Comparison of ENCODE assay signal across 14 cellular contexts in the genomic region with DNA sequence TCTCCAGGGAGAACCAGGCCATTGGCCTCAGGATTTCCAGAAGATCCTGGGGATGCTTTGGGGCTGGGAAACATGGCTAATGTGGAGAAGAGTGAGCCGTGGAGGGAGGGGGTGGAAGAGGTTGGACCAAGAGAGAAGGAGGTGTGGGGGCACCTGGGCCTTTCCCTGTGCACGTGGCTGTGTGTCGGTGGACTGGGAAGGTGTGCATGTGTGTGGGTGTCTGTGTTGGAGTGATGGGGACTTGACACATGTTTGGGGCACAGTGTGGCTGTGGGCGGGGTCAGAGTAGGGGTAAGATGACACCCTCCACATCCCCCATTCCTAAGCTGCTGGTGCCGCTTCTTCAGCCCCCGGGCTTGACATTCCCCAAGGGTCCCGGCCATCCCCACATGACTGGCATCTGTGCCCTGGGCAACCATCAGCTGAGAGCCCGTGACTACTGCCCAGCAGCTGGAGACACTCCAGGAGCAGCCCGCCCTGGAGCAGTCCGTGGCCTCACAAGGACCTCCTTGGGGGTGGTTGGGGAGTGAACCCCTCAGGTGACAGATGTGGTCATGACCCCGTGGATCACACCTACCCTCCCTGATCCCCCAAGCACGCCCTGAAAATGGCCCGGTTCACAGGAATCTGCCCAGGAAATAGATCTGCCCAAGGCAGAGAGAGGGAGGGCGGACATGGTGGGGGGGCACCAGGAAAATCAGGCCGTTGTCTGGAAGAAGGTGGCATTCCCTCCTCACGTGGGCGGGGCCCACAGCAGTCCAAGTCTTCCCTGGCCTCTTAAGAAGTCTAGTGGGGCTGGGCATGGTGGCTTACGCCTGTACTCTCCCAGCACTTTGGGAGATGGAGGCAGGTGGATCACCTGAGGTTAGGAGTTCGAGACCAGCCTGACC. TPM values are rescaled to one million over a fixed set of nuclear protein-coding genes. Genes with fewer than 3 reads are reported as not detected.
"Had no signal": no experiment of that assay in that cellular context is flagged by ENCODE, and none has a peak within 500 bp of the region (broad histone marks: within the 10 kb centered on the region; RNA-seq: fewer than 3 reads in every experiment).

No MANE protein-coding gene starts in this region.

- H3K27me3 Mint-ChIP-seq: activated CD4-positive, alpha-beta T cell treated with anti-CD3 and anti-CD28 coated beads, Interleukin-2, amount 10 ng/mL, durations not matched to agents 24 days and 14 days; activated naive CD8-positive, alpha-beta T cell treated with anti-CD3 and anti-CD28 coated beads, Interleukin-2, amount 50 U/mL, for 24 hours had no signal

- H3K9me3 ChIP-seq: neutrophil, thoracic aorta, uterus had no signal

- ATAC-seq: activated naive CD8-positive, alpha-beta T cell treated with anti-CD3 and anti-CD28 coated beads, Interleukin-2, amount 50 U/mL, for 24 hours; right cardiac atrium; WTC11 had no signal

- H3K4me3 Mint-ChIP-seq: activated CD4-positive, alpha-beta T cell treated with anti-CD3 and anti-CD28 coated beads, Interleukin-2, amount 10 ng/mL, durations not matched to agents 24 days and 14 days; activated naive CD8-positive, alpha-beta T cell treated with anti-CD3 and anti-CD28 coated beads, Interleukin-2, amount 50 U/mL, for 24 hours; endodermal cell; WTC11 had no signal

- DNase-seq: activated CD4-positive, alpha-beta T cell treated with anti-CD3 and anti-CD28 coated beads, Interleukin-2, amount 10 ng/mL, durations not matched to agents 24 days and 14 days; activated naive CD4-positive, alpha-beta T cell treated with Interleukin-2 at 50 U/mL for 16 hours; activated naive CD8-positive, alpha-beta T cell treated with anti-CD3 and anti-CD28 coated beads, Interleukin-2, amount 50 U/mL, for 24 hours; dermis blood vessel endothelial cell; endodermal cell; kidney glomerular epithelial cell; stimulated activated naive CD4-positive, alpha-beta T cell treated with Interleukin-2 at 50 U/mL for 16 hours; uterus had no signal

- H3K36me3 Mint-ChIP-seq: WTC11 had no signal

- H3K4me3 ChIP-seq: thoracic aorta, uterus had no signal

- H3K27ac Mint-ChIP-seq: activated CD4-positive, alpha-beta T cell treated with anti-CD3 and anti-CD28 coated beads, Interleukin-2, amount 10 ng/mL, durations not matched to agents 24 days and 14 days; activated naive CD8-positive, alpha-beta T cell treated with anti-CD3 and anti-CD28 coated beads, Interleukin-2, amount 50 U/mL, for 24 hours; endodermal cell; WTC11 had no signal

- H3K27me3 ChIP-seq: neutrophil, uterus had no signal

- H3K36me3 ChIP-seq: neutrophil, thoracic aorta, uterus had no signal

- H3K27ac ChIP-seq: neutrophil, thoracic aorta, uterus had no signal

- H3K4me1 Mint-ChIP-seq: activated CD4-positive, alpha-beta T cell treated with anti-CD3 and anti-CD28 coated beads, Interleukin-2, amount 10 ng/mL, durations not matched to agents 24 days and 14 days; activated naive CD8-positive, alpha-beta T cell treated with anti-CD3 and anti-CD28 coated beads, Interleukin-2, amount 50 U/mL, for 24 hours; endodermal cell had no signal

- H3K9me3 Mint-ChIP-seq: activated CD4-positive, alpha-beta T cell treated with anti-CD3 and anti-CD28 coated beads, Interleukin-2, amount 10 ng/mL, durations not matched to agents 24 days and 14 days; activated naive CD8-positive, alpha-beta T cell treated with anti-CD3 and anti-CD28 coated beads, Interleukin-2, amount 50 U/mL, for 24 hours; endodermal cell; WTC11 had no signal

RNA-seq across cellular contexts. Expression of a gene that starts 34.8 kb away (rescaled TPM):
- total RNA-seq: activated CD4-positive, alpha-beta T cell treated with anti-CD3 and anti-CD28 coated beads, Interleukin-2, amount 10 ng/mL, durations not matched to agents 24 days and 14 days; dermis blood vessel endothelial cell; myocyte; T-helper 1 cell treated with Interleukin-12 subunit alpha and Interleukin-12 subunit beta and Interleukin-4 antibody, amounts not matched to agents 30 ng/mL and 1 ng/mL, for 36 hours had no signal
